8 cellular contexts compared by ENCODE assay signal in the genomic region with DNA sequence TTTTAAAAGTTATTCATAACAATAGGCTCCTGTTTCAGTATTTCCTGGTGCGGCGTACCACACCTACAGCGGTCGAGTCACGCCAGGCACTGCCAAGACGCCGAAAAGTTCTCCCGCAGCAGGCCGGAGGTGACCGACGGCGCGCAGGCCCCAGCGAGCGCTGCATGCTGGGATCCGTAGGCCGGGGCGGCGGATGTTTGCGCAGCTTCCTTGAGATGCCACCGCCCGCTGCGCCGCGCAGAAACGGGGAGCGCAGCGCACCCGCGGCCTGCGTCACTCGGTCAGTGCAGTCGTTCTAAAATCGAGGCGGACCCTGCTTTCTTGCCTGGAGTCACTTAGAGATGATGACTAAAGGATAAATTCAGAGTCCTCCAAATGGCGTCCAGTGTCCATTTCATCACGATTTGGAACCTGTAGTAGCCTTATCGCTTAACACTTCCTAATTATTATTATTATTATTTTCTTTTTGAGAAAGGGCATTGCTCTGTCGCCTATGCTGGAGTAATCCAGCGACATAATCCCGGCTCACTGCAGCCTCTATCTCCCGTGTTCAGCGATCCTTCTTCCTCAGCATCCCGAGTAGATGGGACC. TPM values are rescaled to one million over a fixed set of nuclear protein-coding genes. Genes with fewer than 3 reads are reported as not detected.
DNase-seq lines count a peak whose midpoint lies in the region; TF ChIP-seq lines count a peak whose summit lies in the region.

No MANE protein-coding gene starts in this region.

- H3K9me3 Mint-ChIP-seq in endothelial cell (ENCODE audit: unreplicated experiment): no peaks in the 10 kb centered on the region

- DNase-seq in CMK (ENCODE audit: low read depth) (peak; percentile 81), GM20000 (ENCODE audit: low spot score) (peak; percentile 86), HS-5 (ENCODE audit: low read depth) (peak; percentile 61), NOMO-1 treated with DMSO at 0.1 percent for 48 hours (lab: John Stamatoyannopoulos, UW; ENCODE audit: unreplicated experiment) (peak; percentile 94), endothelial cell (ENCODE audit: low spot score) (peak; percentile 85), middle frontal gyrus (ENCODE audit: extremely low spot score, low spot score) (peak; percentile 82)
- DNase-seq in activated CD8-positive, alpha-beta memory T cell treated with anti-CD3 and anti-CD28 coated beads, Interleukin-2, amount 50 U/mL, for 24 hours (ENCODE audit: extremely low read depth): peak; percentile 69
- DNase-seq in stimulated activated CD8-positive, alpha-beta memory T cell treated with anti-CD3 and anti-CD28 coated beads, Interleukin-15, amount 100 ng/mL, for 48 hours (ENCODE audit: low read depth in 2 of 2): peak; percentile 91 to 92

- H3K4me3 Mint-ChIP-seq in endothelial cell (ENCODE audit: unreplicated experiment): peak overlapping the region; percentile 89

- peak overlapping the region; percentile 95 for H3K27ac Mint-ChIP-seq in endothelial cell (ENCODE audit: unreplicated experiment)

- peaks cover 30% of the 10 kb centered on the region for H3K4me1 Mint-ChIP-seq in endothelial cell (ENCODE audit: unreplicated experiment)

- peaks cover 4% of the 10 kb centered on the region for H3K36me3 Mint-ChIP-seq in endothelial cell (ENCODE audit: low read depth, unreplicated experiment)

- H3K27me3 Mint-ChIP-seq in endothelial cell (ENCODE audit: unreplicated experiment): peaks cover 7% of the 10 kb centered on the region

- TF ChIP-seq CTCF in GM20000 (IDR thresholded peaks at IDR 0.05; ENCODE audit: extremely low read depth, missing control alignments): no peak
- no peak for TF ChIP-seq CTCF in endothelial cell (IDR thresholded peaks at IDR 0.05; ENCODE audit: unreplicated experiment)

RNA-seq across cellular contexts. Expression of a gene that starts 1.3 kb away (rescaled TPM):
- total RNA-seq in endothelial cell (ENCODE audit: unreplicated experiment): 9.4 TPM

RNA-seq across cellular contexts. Expression of a gene that starts 17.8 kb away (rescaled TPM):
- 41.6 TPM for total RNA-seq in endothelial cell (ENCODE audit: unreplicated experiment)

Comparison
In these comparisons a context has a peak if more than half of its experiments do, and no peak if none do; other contexts are left out.
1. Peak in every context shown above with its lines: DNase-seq.